In the genomic region with DNA sequence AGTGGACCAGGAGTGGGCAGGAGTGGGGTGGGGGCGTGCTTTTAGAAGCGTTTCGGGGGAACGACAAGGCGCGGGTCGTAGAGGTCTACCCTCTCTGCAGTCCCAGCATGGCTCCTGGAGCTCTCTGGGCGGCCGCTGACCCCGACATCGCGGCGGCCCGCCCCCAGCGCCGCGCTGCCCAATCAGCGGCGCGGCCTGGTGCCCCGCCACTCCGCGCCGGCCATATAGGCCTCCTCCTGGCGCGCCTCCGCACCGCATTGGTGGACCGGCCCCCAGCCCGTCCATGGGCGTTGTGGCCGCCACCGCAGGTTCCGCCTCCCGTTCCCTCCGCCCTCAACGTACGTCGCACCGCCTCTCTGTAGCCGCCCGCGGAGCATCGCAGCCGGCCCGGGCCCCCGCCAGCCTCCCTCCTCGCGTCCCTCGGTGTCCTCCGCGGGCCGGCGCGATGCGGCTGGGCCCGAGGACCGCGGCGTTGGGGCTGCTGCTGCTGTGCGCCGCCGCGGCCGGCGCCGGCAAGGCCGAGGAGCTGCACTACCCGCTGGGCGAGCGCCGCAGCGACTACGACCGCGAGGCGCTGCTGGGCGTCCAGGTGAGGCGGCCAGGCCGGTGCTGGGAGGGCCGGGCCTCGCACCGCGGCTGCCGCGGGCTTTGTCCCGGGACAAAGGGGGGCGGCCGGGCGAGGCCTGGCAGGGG, we compare ENCODE assay signal across 1 cellular context.
A peak's percentile ranks its signal among the peaks of the same experiment; 100 is the strongest.
TF ChIP-seq lines count a peak whose summit lies in the region.

RCN2 (plus strand) TSS at position 353 of the 693 bp plus-strand sequence; CDS start at position 446, 93 bp downstream.

TF ChIP-seq in HEK293, 187 proteins besides CTCF, POLR2A, EP300 and RAD21 (continued from another document and continues in another):
- TF ChIP-seq ZNF449 (tag by site-specific recombination; IDR thresholded peaks at IDR 0.05): no peak
- TF ChIP-seq ZNF23 (tag by site-specific recombination; IDR thresholded peaks at IDR 0.05; ENCODE audit: borderline replicate concordance): no peak
- 0 out of 2 replicates have a peak, but pooled peaks have one; percentile 28 for TF ChIP-seq ZBTB7A (tag by site-specific recombination; IDR thresholded peaks at IDR 0.05; ENCODE audit: low read depth)
- no peak for TF ChIP-seq ZNF211 (tag by site-specific recombination; IDR thresholded peaks at IDR 0.05; ENCODE audit: low read depth)
- TF ChIP-seq ZNF639 (tag by site-specific recombination; IDR thresholded peaks at IDR 0.05): no peak
- TF ChIP-seq ZNF239 (tag by site-specific recombination; IDR thresholded peaks at IDR 0.05): no peak
- no peak for TF ChIP-seq ZNF624 (tag by site-specific recombination; IDR thresholded peaks at IDR 0.05)
- peak; percentile 69; the same call in 1 of the 2 replicates for TF ChIP-seq ZBTB20 (tag by site-specific recombination; IDR thresholded peaks at IDR 0.05)
- peak; percentile 72; the same call in 1 of the 2 replicates for TF ChIP-seq ZNF692 (tag by site-specific recombination; IDR thresholded peaks at IDR 0.05)
- TF ChIP-seq ZNF174 (tag by site-specific recombination; IDR thresholded peaks at IDR 0.05): no peak
- TF ChIP-seq ZNF114 (tag by site-specific recombination; IDR thresholded peaks at IDR 0.05): no peak
- TF ChIP-seq, protein P1, sequence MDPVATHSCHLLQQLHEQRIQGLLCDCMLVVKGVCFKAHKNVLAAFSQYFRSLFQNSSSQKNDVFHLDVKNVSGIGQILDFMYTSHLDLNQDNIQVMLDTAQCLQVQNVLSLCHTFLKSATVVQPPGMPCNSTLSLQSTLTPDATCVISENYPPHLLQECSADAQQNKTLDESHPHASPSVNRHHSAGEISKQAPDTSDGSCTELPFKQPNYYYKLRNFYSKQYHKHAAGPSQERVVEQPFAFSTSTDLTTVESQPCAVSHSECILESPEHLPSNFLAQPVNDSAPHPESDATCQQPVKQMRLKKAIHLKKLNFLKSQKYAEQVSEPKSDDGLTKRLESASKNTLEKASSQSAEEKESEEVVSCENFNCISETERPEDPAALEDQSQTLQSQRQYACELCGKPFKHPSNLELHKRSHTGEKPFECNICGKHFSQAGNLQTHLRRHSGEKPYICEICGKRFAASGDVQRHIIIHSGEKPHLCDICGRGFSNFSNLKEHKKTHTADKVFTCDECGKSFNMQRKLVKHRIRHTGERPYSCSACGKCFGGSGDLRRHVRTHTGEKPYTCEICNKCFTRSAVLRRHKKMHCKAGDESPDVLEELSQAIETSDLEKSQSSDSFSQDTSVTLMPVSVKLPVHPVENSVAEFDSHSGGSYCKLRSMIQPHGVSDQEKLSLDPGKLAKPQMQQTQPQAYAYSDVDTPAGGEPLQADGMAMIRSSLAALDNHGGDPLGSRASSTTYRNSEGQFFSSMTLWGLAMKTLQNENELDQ (tag by site-specific recombination; IDR thresholded peaks at IDR 0.05; ENCODE audit: low read depth): no peak
- TF ChIP-seq, protein P2, sequence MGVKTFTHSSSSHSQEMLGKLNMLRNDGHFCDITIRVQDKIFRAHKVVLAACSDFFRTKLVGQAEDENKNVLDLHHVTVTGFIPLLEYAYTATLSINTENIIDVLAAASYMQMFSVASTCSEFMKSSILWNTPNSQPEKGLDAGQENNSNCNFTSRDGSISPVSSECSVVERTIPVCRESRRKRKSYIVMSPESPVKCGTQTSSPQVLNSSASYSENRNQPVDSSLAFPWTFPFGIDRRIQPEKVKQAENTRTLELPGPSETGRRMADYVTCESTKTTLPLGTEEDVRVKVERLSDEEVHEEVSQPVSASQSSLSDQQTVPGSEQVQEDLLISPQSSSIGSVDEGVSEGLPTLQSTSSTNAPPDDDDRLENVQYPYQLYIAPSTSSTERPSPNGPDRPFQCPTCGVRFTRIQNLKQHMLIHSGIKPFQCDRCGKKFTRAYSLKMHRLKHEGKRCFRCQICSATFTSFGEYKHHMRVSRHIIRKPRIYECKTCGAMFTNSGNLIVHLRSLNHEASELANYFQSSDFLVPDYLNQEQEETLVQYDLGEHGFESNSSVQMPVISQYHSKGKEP (tag by site-specific recombination; IDR thresholded peaks at IDR 0.05): no peak
- no peak for TF ChIP-seq ZSCAN16 (tag by site-specific recombination; IDR thresholded peaks at IDR 0.05)
- TF ChIP-seq ZBTB6 (tag by site-specific recombination; IDR thresholded peaks at IDR 0.05): no peak
- 0 out of 2 replicates have a peak, but pooled peaks have one; percentile 3 for TF ChIP-seq ZBTB17 (tag by site-specific recombination; IDR thresholded peaks at IDR 0.05)
- TF ChIP-seq ZNF518A (tag by site-specific recombination; conservative IDR thresholded peaks at IDR 0.05; ENCODE audit: low read depth): no peak
- TF ChIP-seq, protein P3, sequence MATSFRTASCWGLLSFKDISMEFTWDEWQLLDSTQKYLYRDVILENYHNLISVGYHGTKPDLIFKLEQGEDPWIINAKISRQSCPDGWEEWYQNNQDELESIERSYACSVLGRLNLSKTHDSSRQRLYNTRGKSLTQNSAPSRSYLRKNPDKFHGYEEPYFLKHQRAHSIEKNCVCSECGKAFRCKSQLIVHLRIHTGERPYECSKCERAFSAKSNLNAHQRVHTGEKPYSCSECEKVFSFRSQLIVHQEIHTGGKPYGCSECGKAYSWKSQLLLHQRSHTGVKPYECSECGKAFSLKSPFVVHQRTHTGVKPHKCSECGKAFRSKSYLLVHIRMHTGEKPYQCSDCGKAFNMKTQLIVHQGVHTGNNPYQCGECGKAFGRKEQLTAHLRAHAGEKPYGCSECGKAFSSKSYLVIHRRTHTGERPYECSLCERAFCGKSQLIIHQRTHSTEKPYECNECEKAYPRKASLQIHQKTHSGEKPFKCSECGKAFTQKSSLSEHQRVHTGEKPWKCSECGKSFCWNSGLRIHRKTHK (tag by site-specific recombination; IDR thresholded peaks at IDR 0.05): no peak
- no peak for TF ChIP-seq ZNF433 (tag by site-specific recombination; IDR thresholded peaks at IDR 0.05; ENCODE audit: low read depth)
- TF ChIP-seq ZNF792 (tag by site-specific recombination; IDR thresholded peaks at IDR 0.05): no peak
- TF ChIP-seq ZFP41 (tag by site-specific recombination; IDR thresholded peaks at IDR 0.05; ENCODE audit: borderline replicate concordance): no peak
- no peak for TF ChIP-seq ZNF549 (tag by site-specific recombination; IDR thresholded peaks at IDR 0.05)
- TF ChIP-seq WT1 (tag by site-specific recombination; IDR thresholded peaks at IDR 0.05): 0 out of 2 replicates have a peak, but pooled peaks have one; percentile 30
- peak; percentile 54 for TF ChIP-seq ZNF398 (tag by site-specific recombination; IDR thresholded peaks at IDR 0.05)
- TF ChIP-seq HOXA7 (CRISPR knock-in tag; IDR thresholded peaks at IDR 0.05; ENCODE audit: borderline replicate concordance): peak; percentile 71; the same call in 1 of the 2 replicates
- no peak for TF ChIP-seq BCL11B (tag by site-specific recombination; IDR thresholded peaks at IDR 0.05; ENCODE audit: low read depth)
- peak; percentile 83 for TF ChIP-seq ZBTB26 (tag by site-specific recombination; optimal IDR thresholded peaks at IDR 0.05)
- TF ChIP-seq KLF10 (tag by site-specific recombination; IDR thresholded peaks at IDR 0.05): peak; percentile 99
- TF ChIP-seq KLF17 (tag by site-specific recombination; IDR thresholded peaks at IDR 0.05): no peak
- TF ChIP-seq SP2 (tag by site-specific recombination; IDR thresholded peaks at IDR 0.05): peak; percentile 94
